In genomic region chr14:54200726-54201125, GRCh38 we compare ENCODE assay signal across 36 cellular contexts.
A peak's percentile ranks its signal among the peaks of the same experiment; 100 is the strongest.
DNase-seq lines count a peak whose midpoint lies in the region; FAIRE-seq and TF ChIP-seq lines count a peak whose summit lies in the region.
"Had no signal": no experiment of that assay in that cellular context is flagged by ENCODE, and none has a peak within 500 bp of the region (broad histone marks: within the 10 kb centered on the region; RNA-seq: fewer than 3 reads in every experiment).

No MANE protein-coding gene starts in this region.

- DNase-seq in AG04449 (ENCODE audit: low read depth, low spot score) (peak; percentile 82), GM03348 (ENCODE audit: low spot score) (peak; percentile 65), astrocyte (ENCODE audit: low read depth) (no peak), foreskin fibroblast (peak; percentile 72 to 82), NCI-H69 (lab: John Stamatoyannopoulos, UW) (no peak), NCI-H2171 (lab: John Stamatoyannopoulos, UW) (no peak), cardiac septum (ENCODE audit: low spot score) (no peak)
- DNase-seq in activated naive CD8-positive, alpha-beta T cell treated with anti-CD3 and anti-CD28 coated beads for 36 hours: no peak
- DNase-seq: activated CD4-positive, alpha-beta T cell treated with anti-CD3 and anti-CD28 coated beads, Interleukin-2, amount 50 U/mL, for 4 hours; activated naive CD4-positive, alpha-beta T cell treated with anti-CD3 and anti-CD28 coated beads for 36 hours; amygdala; colonic mucosa; effector CD8-positive, alpha-beta T cell; erythroblast; GDM1; left ventricle myocardium superior; naive B cell; NCI-H1092 treated with DMSO at 0.1 percent for 48 hours; NCI-H1930; NCI-H226; NCI-H774; psoas muscle; SIG-M5; sigmoid colon; stimulated activated CD4-positive, alpha-beta T cell treated with anti-CD3 and anti-CD28 coated beads, Interleukin-15, amount 100 ng/mL, for 24 hours; stimulated activated naive CD4-positive, alpha-beta T cell; SW 1271; T-helper 9 cell; testis had no signal

- no peak for TF ChIP-seq CTCF in AG04449 (IDR thresholded peaks at IDR 0.05; ENCODE audit: insufficient read depth, low read length, missing control alignments)
- TF ChIP-seq CTCF in astrocyte (IDR thresholded peaks at IDR 0.05; ENCODE audit: insufficient read depth, low read depth, low read length): no peak
- TF ChIP-seq CTCF in foreskin fibroblast (IDR thresholded peaks at IDR 0.05; ENCODE audit: low read depth, low read length): no peak

- CTCF ChIA-PET in AG04449 (lab: Yijun Ruan, JAX): interaction anchor here (0.6 kb wide), 1 partner anchor 807 kb away, joined by 3 read pairs; no protein-coding TSS in a partner anchor

- H3K27ac ChIP-seq in astrocyte (ENCODE audit: low read depth, low read length): no peak overlapping the region
- H3K27ac ChIP-seq: BLaER1 treated with 17β-estradiol and CSF1 and Interleukin-3, amounts not matched to agents 10 nM and 100 nM; breast epithelium; colonic mucosa; psoas muscle; sigmoid colon; testis; vagina had no signal

- no peaks in the 10 kb centered on the region for H3K4me1 ChIP-seq in astrocyte (ENCODE audit: insufficient read depth, low read length)
- H3K4me1 ChIP-seq: BLaER1 treated with 17β-estradiol and CSF1 and Interleukin-3, amounts not matched to agents 10 nM and 100 nM; breast epithelium; colonic mucosa; psoas muscle; sigmoid colon; testis; vagina had no signal

- peak; percentile 69 for FAIRE-seq in astrocyte (lab: Jason Lieb, UNC)
- FAIRE-seq: GM18507, islet of Langerhans, RCC 7860 had no signal

- H3K4me3 Mint-ChIP-seq in astrocyte (ENCODE audit: unreplicated experiment): no peak overlapping the region
- H3K4me3 Mint-ChIP-seq in activated naive CD8-positive, alpha-beta T cell treated with anti-CD3 and anti-CD28 coated beads for 36 hours: no peak overlapping the region
- H3K4me3 Mint-ChIP-seq: activated naive CD4-positive, alpha-beta T cell treated with anti-CD3 and anti-CD28 coated beads for 36 hours; mesothelial cell of epicardium; naive B cell had no signal

- H3K9me3 Mint-ChIP-seq in astrocyte (ENCODE audit: unreplicated experiment): peaks cover 4% of the 10 kb centered on the region
- peaks cover 4% of the 10 kb centered on the region for H3K9me3 Mint-ChIP-seq in activated naive CD8-positive, alpha-beta T cell treated with anti-CD3 and anti-CD28 coated beads for 36 hours

- no peaks in the 10 kb centered on the region for H3K36me3 Mint-ChIP-seq in astrocyte (ENCODE audit: low read depth, unreplicated experiment)
- H3K36me3 Mint-ChIP-seq in activated naive CD8-positive, alpha-beta T cell treated with anti-CD3 and anti-CD28 coated beads for 36 hours: no peaks in the 10 kb centered on the region
- H3K36me3 Mint-ChIP-seq: naive B cell had no signal

- no peaks in the 10 kb centered on the region for H3K9me3 ChIP-seq in astrocyte (ENCODE audit: insufficient read depth, low read depth, low read length)
- H3K9me3 ChIP-seq: breast epithelium, colonic mucosa, psoas muscle, sigmoid colon, testis, vagina had no signal

- no peak overlapping the region for H2AFZ ChIP-seq in astrocyte (ENCODE audit: low read depth, low read length)

- H3K79me2 ChIP-seq in astrocyte (ENCODE audit: insufficient read depth, low read length): no peaks in the 10 kb centered on the region

- no peaks in the 10 kb centered on the region for H3K4me1 Mint-ChIP-seq in astrocyte (ENCODE audit: low read depth, unreplicated experiment)
- no peaks in the 10 kb centered on the region for H3K4me1 Mint-ChIP-seq in activated naive CD8-positive, alpha-beta T cell treated with anti-CD3 and anti-CD28 coated beads for 36 hours
- H3K4me1 Mint-ChIP-seq: mesothelial cell of epicardium, naive B cell had no signal

- no peak overlapping the region for H3K4me2 ChIP-seq in astrocyte (ENCODE audit: low read length)
- H3K4me2 ChIP-seq: BLaER1 treated with 17β-estradiol and CSF1 and Interleukin-3, amounts not matched to agents 10 nM and 100 nM had no signal

- POLR2A ChIA-PET in AG04449 (lab: Yijun Ruan, JAX): no interaction called here

- H4K20me1 ChIP-seq in astrocyte (ENCODE audit: insufficient read depth, low read length): no peaks in the 10 kb centered on the region
- H4K20me1 ChIP-seq: BLaER1 treated with 17β-estradiol and CSF1 and Interleukin-3, amounts not matched to agents 10 nM and 100 nM had no signal

- no peak overlapping the region for H3K4me3 ChIP-seq in AG04449 (ENCODE audit: low read depth, low read length)
- H3K4me3 ChIP-seq in astrocyte (ENCODE audit: insufficient read depth, low read depth, low read length): no peak overlapping the region
- no peak overlapping the region for H3K4me3 ChIP-seq in foreskin fibroblast (ENCODE audit: low read depth in 1 of 2, low read length in 2 of 2)
- H3K4me3 ChIP-seq: BLaER1 treated with 17β-estradiol and CSF1 and Interleukin-3, amounts not matched to agents 10 nM and 100 nM; breast epithelium; colonic mucosa; psoas muscle; sigmoid colon; testis; vagina had no signal

- H3K9ac ChIP-seq in astrocyte (ENCODE audit: low read length): no peak overlapping the region
- H3K9ac ChIP-seq: BLaER1 treated with 17β-estradiol and CSF1 and Interleukin-3, amounts not matched to agents 10 nM and 100 nM had no signal

- no peak overlapping the region for H3K27ac Mint-ChIP-seq in astrocyte (ENCODE audit: unreplicated experiment)
- H3K27ac Mint-ChIP-seq in activated naive CD8-positive, alpha-beta T cell treated with anti-CD3 and anti-CD28 coated beads for 36 hours: no peak overlapping the region
- H3K27ac Mint-ChIP-seq: activated naive CD4-positive, alpha-beta T cell treated with anti-CD3 and anti-CD28 coated beads for 36 hours; mesothelial cell of epicardium; naive B cell had no signal

- H3K27me3 ChIP-seq in astrocyte (ENCODE audit: insufficient read depth, low read length): no peaks in the 10 kb centered on the region
- H3K27me3 ChIP-seq: BLaER1 treated with 17β-estradiol and CSF1 and Interleukin-3, amounts not matched to agents 10 nM and 100 nM; breast epithelium; colonic mucosa; sigmoid colon; testis; vagina had no signal

- H3K27me3 Mint-ChIP-seq in astrocyte (ENCODE audit: low read depth, unreplicated experiment): no peaks in the 10 kb centered on the region
- H3K27me3 Mint-ChIP-seq in activated naive CD8-positive, alpha-beta T cell treated with anti-CD3 and anti-CD28 coated beads for 36 hours: peaks cover 3% of the 10 kb centered on the region

- intact Hi-C loops in cardiac septum (cut with DNase I): no loop called here

- H3K36me3 ChIP-seq in astrocyte (ENCODE audit: insufficient read depth, low read length): no peaks in the 10 kb centered on the region
- H3K36me3 ChIP-seq: BLaER1 treated with 17β-estradiol and CSF1 and Interleukin-3, amounts not matched to agents 10 nM and 100 nM; breast epithelium; colonic mucosa; sigmoid colon; vagina had no signal

Comparison
In these comparisons a context has a peak if more than half of its experiments do, and no peak if none do; other contexts are left out.
1. DNase-seq: peak in AG04449 (single experiment), GM03348 (single experiment) and foreskin fibroblast (2 of 2); none in astrocyte (single experiment), NCI-H69 (single experiment), NCI-H2171 (single experiment), activated naive CD8-positive, alpha-beta T cell treated with anti-CD3 and anti-CD28 coated beads for 36 hours (single experiment) and cardiac septum (single experiment).